In the genomic region with DNA sequence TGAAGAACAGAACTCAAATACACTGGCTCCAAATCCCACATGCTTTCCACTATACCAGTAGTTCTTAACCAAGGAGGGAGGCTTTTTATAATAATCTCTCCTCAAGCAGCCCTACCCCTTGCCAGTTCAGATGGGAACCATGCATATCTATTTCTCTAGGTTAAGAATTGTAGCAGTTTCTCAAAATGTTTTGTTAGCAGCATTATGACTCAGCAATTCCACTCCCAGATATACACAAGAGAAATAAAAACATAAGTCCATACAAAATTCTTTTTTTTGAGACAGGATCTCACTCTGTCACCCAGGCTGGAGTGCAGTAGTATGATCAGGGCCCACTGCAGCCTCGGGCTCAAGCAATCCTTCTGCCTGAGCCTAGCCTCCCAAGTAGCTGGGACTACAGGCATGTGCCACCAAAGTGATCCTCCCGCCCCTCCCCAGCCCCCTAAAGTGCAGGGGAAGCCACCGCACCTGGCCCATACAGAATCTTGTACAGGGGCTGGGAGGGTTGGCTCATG, we compare ENCODE assay signal across 1 cellular context.
TF ChIP-seq lines count a peak whose summit lies in the region.

No MANE protein-coding gene starts in this region.

TF ChIP-seq in K562, 482 proteins besides CTCF, POLR2A, EP300 and RAD21 (continued from another document):
- TF ChIP-seq, protein P1, sequence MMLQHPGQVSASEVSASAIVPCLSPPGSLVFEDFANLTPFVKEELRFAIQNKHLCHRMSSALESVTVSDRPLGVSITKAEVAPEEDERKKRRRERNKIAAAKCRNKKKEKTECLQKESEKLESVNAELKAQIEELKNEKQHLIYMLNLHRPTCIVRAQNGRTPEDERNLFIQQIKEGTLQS (IDR thresholded peaks at IDR 0.05), result peak; percentile 29; the same call in 1 of the 2 replicates
- TF ChIP-seq, protein P1 (CRISPR knock-in tag; conservative IDR thresholded peaks at IDR 0.05), result no peak
- TF ChIP-seq PURB (CRISPR knock-in tag; IDR thresholded peaks at IDR 0.05; ENCODE audit: low read depth) (no peak), FOSL1 (tag; conservative IDR thresholded peaks at IDR 0.05) (peak; percentile 36; the same call in 1 of the 2 replicates), SMAD4 (CRISPR knock-in tag; conservative IDR thresholded peaks at IDR 0.05) (no peak), NCOA6 (IDR thresholded peaks at IDR 0.05) (no peak), HNRNPH1 (optimal IDR thresholded peaks at IDR 0.05; ENCODE audit: low read depth, low read length) (no peak), TAF9B (IDR thresholded peaks at IDR 0.05; ENCODE audit: partially characterized antibody) (no peak), PML (IDR thresholded peaks at IDR 0.05; ENCODE audit: low read length) (no peak), SMARCE1 (IDR thresholded peaks at IDR 0.05) (0 out of 2 replicates have a peak, but pooled peaks have one; percentile 40), GATAD2A (IDR thresholded peaks at IDR 0.05) (no peak)
